In the genomic region with DNA sequence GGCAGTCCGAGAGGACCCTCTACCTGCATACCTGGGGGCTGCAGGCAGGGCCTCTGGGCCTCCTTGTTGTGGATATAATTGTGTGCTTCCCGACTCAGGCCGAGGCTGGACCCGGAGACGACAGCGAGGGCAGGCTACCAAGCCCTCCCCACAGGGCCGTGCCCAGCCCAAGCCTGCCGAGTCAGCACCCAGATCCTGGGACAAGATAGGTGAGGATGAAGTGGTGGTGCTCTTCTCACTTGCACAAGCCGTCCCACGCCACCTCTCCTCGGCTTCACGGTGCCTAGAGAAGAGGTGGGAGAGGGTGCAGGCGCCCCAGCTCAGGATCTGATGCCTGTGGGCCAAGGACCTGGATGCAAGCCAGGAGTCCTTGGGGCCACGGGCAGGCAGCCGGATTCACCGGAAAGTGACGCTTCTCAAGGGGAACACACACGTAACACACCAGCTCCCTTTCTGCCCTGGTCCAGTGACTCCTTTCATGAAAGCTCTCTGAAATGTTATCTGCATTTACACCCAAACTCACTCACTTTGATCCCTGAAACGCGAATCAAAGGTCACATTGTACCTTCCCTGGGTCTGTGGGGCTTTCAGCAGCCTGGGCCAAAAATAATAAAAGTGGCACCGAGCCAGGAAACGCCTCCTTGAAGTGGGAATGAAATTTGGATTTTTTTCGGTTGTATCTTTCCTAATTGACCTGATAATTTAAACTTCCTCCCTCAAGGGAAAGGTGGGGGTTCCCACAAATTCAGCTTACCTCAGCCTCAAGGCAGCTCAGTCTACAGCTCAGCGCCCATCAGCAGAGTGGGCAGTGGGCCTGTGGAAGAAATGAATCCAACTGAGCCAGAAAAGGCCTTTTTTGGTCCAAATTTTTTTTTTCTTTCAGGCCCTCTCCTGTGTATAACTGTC, we compare ENCODE assay signal across 8 cellular contexts. TPM values are rescaled to one million over a fixed set of nuclear protein-coding genes. Genes with fewer than 3 reads are reported as not detected.
DNase-seq lines count a peak whose midpoint lies in the region; ATAC-seq and TF ChIP-seq lines count a peak whose summit lies in the region.

No MANE protein-coding gene starts in this region.

- peak overlapping the region; percentile 96 for H3K4me3 Mint-ChIP-seq in activated naive CD8-positive, alpha-beta T cell

- intact Hi-C loops in heart right ventricle (cut with DNase I) = no loop called here

- peaks cover 54% of the 10 kb centered on the region for H3K4me1 Mint-ChIP-seq in activated naive CD8-positive, alpha-beta T cell (ENCODE audit: low read depth)

- peaks cover 18 to 33% (median 27%) of the 10 kb centered on the region in 9 donors for H3K4me1 ChIP-seq in heart right ventricle

- H3K9me3 ChIP-seq in heart right ventricle = no peaks in the 10 kb centered on the region

- peak; percentile 15 for ATAC-seq in GM19452 (IDR thresholded peaks at IDR 0.05; ENCODE audit: unreplicated experiment)
- ATAC-seq in heart right ventricle = peak in 7 of 8 donors; percentile 0 to 28 (median 24)

- H3K4me3 ChIP-seq in heart right ventricle = peak overlapping the region; percentile 68 to 98 (median 94)

- H3K36me3 ChIP-seq in heart right ventricle = peaks cover 0 to 21% (median 10%) of the 10 kb centered on the region in 9 donors

- TF ChIP-seq CTCF in heart right ventricle (IDR thresholded peaks at IDR 0.05) = no peak

- H3K27me3 ChIP-seq in heart right ventricle = no peaks in the 10 kb centered on the region

- peak overlapping the region; percentile 96 for H3K27ac Mint-ChIP-seq in activated naive CD8-positive, alpha-beta T cell

- 7% methylated on average over 24 of the region's 24 CpGs for WGBS in heart right ventricle, 2 donors

- peak overlapping the region; percentile 78 to 98 (median 94) for H3K27ac ChIP-seq in heart right ventricle

- no peaks in the 10 kb centered on the region for H3K36me3 Mint-ChIP-seq in activated naive CD8-positive, alpha-beta T cell

- H3K27me3 Mint-ChIP-seq in activated naive CD8-positive, alpha-beta T cell = no peaks in the 10 kb centered on the region

- H3K9me3 Mint-ChIP-seq in activated naive CD8-positive, alpha-beta T cell (ENCODE audit: low read depth) = no peaks in the 10 kb centered on the region

- peak; percentile 92 for DNase-seq in COLO829 (ENCODE audit: low spot score)
- peak; percentile 69 for DNase-seq in HT1080 (ENCODE audit: low read depth)
- peak; percentile 56 for DNase-seq in SHP77 treated with DMSO at 0.1 percent for 48 hours (lab: John Stamatoyannopoulos, UW)
- peak in 1 of 2 donors; percentile 52 for DNase-seq in heart right ventricle
- peak; percentile 30 for DNase-seq in putamen (ENCODE audit: low spot score)
- no peak for DNase-seq in middle frontal gyrus (ENCODE audit: extremely low spot score, low spot score)

RNA-seq across cellular contexts. Expression of a gene that starts 1.1 kb away (rescaled TPM):
- 10.5 and 16.7 TPM in 2 replicates for total RNA-seq in HT1080 (2014; rRNA removed; shearing (Covaris generic))
- polyA plus RNA-seq in HT1080 (2015; cell fraction: cytosol; rRNA removed) = 10.7 and 13.0 TPM in 2 replicates
- 6.0 and 10.0 TPM in 2 replicates for polyA plus RNA-seq in HT1080 (2015; cell fraction: nucleus; rRNA removed)
- 1 to 10 TPM in 8 of 10 donors, under 1 TPM in 2; 0.76 to 3.6 (median 1.8) TPM for total RNA-seq in heart right ventricle
- 1 to 10 TPM; 2.0 to 9.3 TPM for polyA plus RNA-seq in heart right ventricle

RNA-seq across cellular contexts. Expression of a gene that starts 1.1 kb away (rescaled TPM):
- 8.8 and 13.0 TPM in 2 replicates for total RNA-seq in HT1080 (2014; rRNA removed; shearing (Covaris generic))
- polyA plus RNA-seq in HT1080 (2015; cell fraction: cytosol; rRNA removed) = 10.7 and 13.5 TPM in 2 replicates
- polyA plus RNA-seq in HT1080 (2015; cell fraction: nucleus; rRNA removed) = 17.7 and 23.9 TPM in 2 replicates
- 10 to 100 TPM in 2 of 10 donors, 1 to 10 TPM in 8; 5.3 to 12.0 (median 7.2) TPM for total RNA-seq in heart right ventricle
- 1 to 10 TPM; 4.0 to 6.5 TPM for polyA plus RNA-seq in heart right ventricle
